In the genomic region with DNA sequence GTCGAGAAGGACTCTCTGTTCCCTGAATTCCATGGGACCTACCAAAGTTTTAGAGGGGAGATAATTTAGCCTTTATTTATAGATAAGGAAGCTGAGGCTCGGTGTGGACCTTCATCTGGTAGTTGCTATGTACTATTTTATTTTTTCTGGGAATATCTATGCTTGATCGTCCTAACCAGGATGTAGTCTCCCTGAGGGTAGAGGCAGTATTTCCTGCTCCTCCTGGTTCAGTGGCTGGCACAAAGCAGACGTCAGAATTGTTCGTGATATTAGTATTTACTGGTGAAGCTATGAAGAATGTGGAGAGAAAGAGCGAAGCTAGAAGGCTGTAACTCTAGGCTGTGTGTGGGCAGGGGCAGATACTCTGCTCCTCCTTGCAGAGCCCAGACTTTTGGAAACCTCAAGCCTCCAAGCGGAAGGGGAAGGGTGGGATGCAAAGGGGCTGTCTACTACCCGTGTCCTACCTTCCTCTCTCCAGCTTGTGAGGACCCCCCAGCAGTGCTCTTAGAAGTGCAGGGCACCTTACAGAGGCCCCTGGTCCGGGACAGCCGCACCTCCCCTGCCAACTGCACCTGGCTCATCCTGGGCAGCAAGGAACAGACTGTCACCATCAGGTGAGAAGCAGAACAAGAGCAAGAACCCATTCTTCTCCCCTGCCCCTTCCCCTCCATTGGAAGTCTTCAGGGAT, we compare ENCODE assay signal across 8 cellular contexts. TPM values are rescaled to one million over a fixed set of nuclear protein-coding genes. Genes with fewer than 3 reads are reported as not detected.
DNase-seq lines count a peak whose midpoint lies in the region; ATAC-seq and TF ChIP-seq lines count a peak whose summit lies in the region.

No MANE protein-coding gene starts in this region.

- H3K4me1 Mint-ChIP-seq in stimulated activated naive CD8-positive, alpha-beta T cell treated with anti-CD3 and anti-CD28 coated beads, Interleukin-15, Interleukin-2, amounts not matched to agents 100 ng/mL and 50 ng/mL, for 24 hours (ENCODE audit: low read depth): peaks cover 33% of the 10 kb centered on the region

- H3K9ac ChIP-seq in mammary epithelial cell (ENCODE audit: insufficient read depth, low read length) (peak overlapping the region; percentile 86), mucosa of rectum (ENCODE audit: low read depth in 1 of 2, low read length in 2 of 2) (peak overlapping the region; percentile 92 to 98)

- peaks cover 17% of the 10 kb centered on the region for H3K36me3 ChIP-seq in mammary epithelial cell (ENCODE audit: insufficient read depth, low read length)
- H3K36me3 ChIP-seq in mucosa of rectum (ENCODE audit: control insufficient read depth in 2 of 2, insufficient read depth in 2 of 2, low read length in 2 of 2): peaks cover 41 to 43% of the 10 kb centered on the region in 2 donors
- H3K36me3 ChIP-seq in aorta (ENCODE audit: control insufficient read depth in 1 of 2, insufficient read depth in 2 of 2, low read length in 1 of 2): peaks cover 3 to 28% of the 10 kb centered on the region in 2 donors

- intact Hi-C loops in mammary epithelial cell (cut with micrococcal nuclease): loop anchor here (1.0 to 5.0 kb wide), 6 partner anchors 14 to 316 kb away; partner anchors contain the start of genes AJUBA, CDH24 and PRMT5
- intact Hi-C loops in aorta (cut with DNase I): no loop called here

- dilution Hi-C loops in mammary epithelial cell (cut with HindIII; ENCODE audit: low sequenced_read_pairs): no loop called here

- TF ChIP-seq CTCF in mammary epithelial cell (conservative IDR thresholded peaks at IDR 0.05 in 1 of 2, IDR thresholded peaks at IDR 0.05 in 1 of 2; ENCODE audit: extremely low read depth in 1 of 2, insufficient read depth in 1 of 2, low read depth in 1 of 2, low read length in 2 of 2): no peak

- in situ Hi-C loops in mammary epithelial cell (cut with MboI; ENCODE audit: low sequenced_read_pairs in 2 of 2): loop anchor here in 1 of 2 donors (25.0 kb wide), 2 partner anchors 211 to 311 kb away; no protein-coding TSS in a partner anchor

- H3K9me3 Mint-ChIP-seq in stimulated activated naive CD8-positive, alpha-beta T cell treated with anti-CD3 and anti-CD28 coated beads, Interleukin-15, Interleukin-2, amounts not matched to agents 100 ng/mL and 50 ng/mL, for 24 hours: no peaks in the 10 kb centered on the region

- H3K27me3 ChIP-seq in mammary epithelial cell (ENCODE audit: insufficient read depth, low read length) (no peaks in the 10 kb centered on the region), mucosa of rectum (ENCODE audit: control insufficient read depth in 2 of 2, insufficient read depth in 2 of 2, low read length in 2 of 2) (no peaks in the 10 kb centered on the region), aorta (ENCODE audit: control insufficient read depth in 1 of 2, insufficient read depth in 2 of 2, low read length in 1 of 2) (no peaks in the 10 kb centered on the region)

- peak overlapping the region; percentile 85 to 90 (median 87) for H3K4me3 ChIP-seq in mammary epithelial cell (replicated peaks in 1 of 3; ENCODE audit: insufficient read depth in 1 of 3, low read depth in 2 of 3, low read length in 3 of 3)
- peak overlapping the region; percentile 90 to 95 for H3K4me3 ChIP-seq in mucosa of rectum (ENCODE audit: low read length in 2 of 2)
- peak overlapping the region; percentile 50 to 79 for H3K4me3 ChIP-seq in aorta (ENCODE audit: low read length in 2 of 2)

- peak overlapping the region; percentile 93 for H3K4me2 ChIP-seq in mammary epithelial cell (ENCODE audit: insufficient read depth, low read depth, low read length)

- H3K9me3 ChIP-seq in mammary epithelial cell (replicated peaks; ENCODE audit: insufficient read depth, low read length): no peaks in the 10 kb centered on the region
- no peaks in the 10 kb centered on the region for H3K9me3 ChIP-seq in mucosa of rectum (ENCODE audit: control insufficient read depth in 2 of 2, low read length in 2 of 2)
- H3K9me3 ChIP-seq in aorta (ENCODE audit: control insufficient read depth, low read length): no peaks in the 10 kb centered on the region

- H4K20me1 ChIP-seq in mammary epithelial cell (ENCODE audit: insufficient read depth, low read length): no peaks in the 10 kb centered on the region

- H3K4me1 ChIP-seq in mammary epithelial cell (ENCODE audit: insufficient read depth, low read length) (peaks cover 12% of the 10 kb centered on the region), mucosa of rectum (ENCODE audit: control insufficient read depth in 2 of 2, insufficient read depth in 2 of 2, low read length in 2 of 2) (peaks cover 16 to 21% of the 10 kb centered on the region in 2 donors), aorta (ENCODE audit: control insufficient read depth in 1 of 2, insufficient read depth in 2 of 2, low read length in 2 of 2) (no peaks in the 10 kb centered on the region)

- peak overlapping the region; percentile 85 for H2AFZ ChIP-seq in mammary epithelial cell (ENCODE audit: low read depth, low read length)

- no peaks in the 10 kb centered on the region for H3K27me3 Mint-ChIP-seq in stimulated activated naive CD8-positive, alpha-beta T cell treated with anti-CD3 and anti-CD28 coated beads, Interleukin-15, Interleukin-2, amounts not matched to agents 100 ng/mL and 50 ng/mL, for 24 hours

- 19% methylated on average over 10 of the region's 10 CpGs for WGBS in mammary epithelial cell (ENCODE audit: low coverage, missing lambda C conversion rate)
- WGBS in aorta, 2 donors: 31 to 32% methylated on average over 10 of the region's 10 CpGs

- H3K36me3 Mint-ChIP-seq in stimulated activated naive CD8-positive, alpha-beta T cell treated with anti-CD3 and anti-CD28 coated beads, Interleukin-15, Interleukin-2, amounts not matched to agents 100 ng/mL and 50 ng/mL, for 24 hours (ENCODE audit: low read depth): peaks cover 17% of the 10 kb centered on the region

- no peak for DNase-seq in stimulated activated naive CD8-positive, alpha-beta T cell treated with anti-CD3 and anti-CD28 coated beads, Interleukin-15, Interleukin-2, amounts not matched to agents 100 U/mL and 50 U/mL, for 24 hours
- DNase-seq in mammary epithelial cell (no peak), aorta (peak in 1 of 2 donors; percentile 55), dedifferentiated amniotic fluid mesenchymal stem cell (ENCODE audit: extremely low spot score) (no peak), GF-D8 (lab: John Stamatoyannopoulos, UW) (no peak)

- H3K79me2 ChIP-seq in mammary epithelial cell (ENCODE audit: insufficient read depth, low read length): peaks cover 33% of the 10 kb centered on the region

- peak overlapping the region; percentile 85 for H3K27ac ChIP-seq in mammary epithelial cell (ENCODE audit: insufficient read depth, low read depth, low read length)
- H3K27ac ChIP-seq in mucosa of rectum (ENCODE audit: low read depth in 2 of 2, low read length in 2 of 2): peak overlapping the region; percentile 60 to 99
- peak overlapping the region in 1 of 2 donors; percentile 26 for H3K27ac ChIP-seq in aorta (ENCODE audit: low read depth in 1 of 2, low read length in 2 of 2)

- no peak for ATAC-seq in stimulated activated naive CD8-positive, alpha-beta T cell treated with anti-CD3 and anti-CD28 coated beads, Interleukin-15, Interleukin-2, amounts not matched to agents 100 U/mL and 50 U/mL, for 24 hours
- ATAC-seq in aorta (ENCODE audit: low FRiP score) (no peak), HG02852 (IDR thresholded peaks at IDR 0.05; ENCODE audit: unreplicated experiment) (no peak)

- peak overlapping the region; percentile 91 for H3K4me3 Mint-ChIP-seq in stimulated activated naive CD8-positive, alpha-beta T cell treated with anti-CD3 and anti-CD28 coated beads, Interleukin-15, Interleukin-2, amounts not matched to agents 100 ng/mL and 50 ng/mL, for 24 hours

- no TSS peak for BruUV-seq in mammary epithelial cell (replicated peaks; lab: Mats Ljungman, UMichigan)

- CTCF ChIA-PET in mammary epithelial cell (lab: Charles Lee; ENCODE audit: low non-redundant PET): interaction anchor here (0.7 kb wide), 2 partner anchors 11 to 47 kb away, joined by 7 to 11 read pairs; no protein-coding TSS in a partner anchor

- H3K27ac Mint-ChIP-seq in stimulated activated naive CD8-positive, alpha-beta T cell treated with anti-CD3 and anti-CD28 coated beads, Interleukin-15, Interleukin-2, amounts not matched to agents 100 ng/mL and 50 ng/mL, for 24 hours: peak overlapping the region; percentile 82

RNA-seq across cellular contexts. Expression of gene LRP10, which starts 1.4 kb away (rescaled TPM):
- total RNA-seq in mammary epithelial cell: 100 to 1,000 TPM; 122 to 134 TPM
- 110 TPM for polyA plus RNA-seq in mammary epithelial cell
- polyA minus RNA-seq in mammary epithelial cell: 360 TPM
- total RNA-seq in aorta: 100 to 1,000 TPM; 161 to 187 TPM
- polyA plus RNA-seq in aorta: 100 to 1,000 TPM in 1 of 2 donors, 10 to 100 TPM in 1; 53.0 to 134 TPM

RNA-seq across cellular contexts. Expression of gene REM2, which starts 10.0 kb away (rescaled TPM):
- total RNA-seq in mammary epithelial cell (under 1 TPM; 0.33 to 0.40 TPM), aorta (under 1 TPM; 0.36 to 0.75 TPM)
- polyA plus RNA-seq in mammary epithelial cell (0.09 TPM), aorta (under 1 TPM in 1 of 2 donors, not detected in 1; 0.92 TPM)
- not detected for polyA minus RNA-seq in mammary epithelial cell

RNA-seq across cellular contexts. Expression of gene MMP14, which starts 36.6 kb away (rescaled TPM):
- total RNA-seq in mammary epithelial cell: 100 to 1,000 TPM; 525 to 766 TPM
- 351 TPM for polyA plus RNA-seq in mammary epithelial cell
- polyA minus RNA-seq in mammary epithelial cell: 343 TPM
- 100 to 1,000 TPM; 206 to 250 TPM for total RNA-seq in aorta
- polyA plus RNA-seq in aorta: 10 to 100 TPM; 29.8 to 99.2 TPM

RNA-seq across cellular contexts. Expression of gene MRPL52, which starts 43.3 kb away (rescaled TPM):
- 100 to 1,000 TPM in 1 of 2 donors, 10 to 100 TPM in 1; 20.3 to 126 TPM for total RNA-seq in mammary epithelial cell
- 61.5 TPM for polyA plus RNA-seq in mammary epithelial cell
- polyA minus RNA-seq in mammary epithelial cell: 3.8 TPM
- 10 to 100 TPM; 37.2 to 49.1 TPM for total RNA-seq in aorta
- polyA plus RNA-seq in aorta: 10 to 100 TPM; 47.3 to 56.0 TPM

RNA-seq across cellular contexts. Expression of gene RBM23, which starts 46.0 kb away (rescaled TPM):
- total RNA-seq in mammary epithelial cell (10 to 100 TPM; 38.7 to 55.8 TPM), aorta (10 to 100 TPM; 65.4 to 72.6 TPM)
- polyA plus RNA-seq in mammary epithelial cell (52.0 TPM), aorta (10 to 100 TPM; 19.9 to 54.3 TPM)
- polyA minus RNA-seq in mammary epithelial cell: 53.5 TPM
